ENCODE assay signal across 23 cellular contexts in the genomic region with DNA sequence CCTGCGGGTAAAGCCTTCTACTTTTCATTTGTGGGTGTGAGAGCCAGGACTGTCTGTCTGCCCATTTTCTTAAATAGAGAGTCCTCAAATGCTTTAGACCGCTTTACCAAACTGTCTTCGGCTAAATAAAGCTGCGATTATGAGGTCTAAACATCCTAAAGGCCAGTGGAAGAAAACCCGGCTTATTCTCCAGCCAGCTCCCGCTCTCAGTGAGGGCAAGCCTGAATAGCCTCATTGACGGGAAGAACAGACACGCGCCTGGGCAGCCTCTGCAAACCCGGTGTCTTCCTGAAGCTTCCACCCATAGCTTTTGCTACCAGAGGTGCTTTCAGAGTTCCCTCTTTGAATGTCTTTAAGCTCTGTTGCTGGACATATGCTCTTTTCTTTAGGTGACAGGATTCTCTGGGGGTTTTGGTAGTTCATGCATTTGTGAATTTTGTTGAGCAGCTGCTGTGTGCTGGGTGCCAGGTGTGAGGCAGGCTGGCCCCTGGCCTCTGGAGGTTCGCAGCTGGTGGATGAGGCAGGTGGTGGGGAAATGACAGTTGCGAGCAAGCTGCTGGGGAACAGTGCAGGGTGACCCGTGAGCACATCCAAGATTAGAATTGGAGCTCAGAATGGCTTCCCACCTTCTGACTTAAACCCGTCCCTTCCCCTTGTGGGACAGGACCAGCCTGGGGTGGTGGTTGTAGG. TPM values are rescaled to one million over a fixed set of nuclear protein-coding genes. Genes with fewer than 3 reads are reported as not detected.
DNase-seq lines count a peak whose midpoint lies in the region; ATAC-seq and TF ChIP-seq lines count a peak whose summit lies in the region.
"Had no signal": no experiment of that assay in that cellular context is flagged by ENCODE, and none has a peak within 500 bp of the region (broad histone marks: within the 10 kb centered on the region; RNA-seq: fewer than 3 reads in every experiment).

No MANE protein-coding gene starts in this region.

- no peak for TF ChIP-seq CTCF in tibial nerve (IDR thresholded peaks at IDR 0.05)

- H3K36me3 ChIP-seq in tibial nerve (peaks cover 0 to 56% (median 4%) of the 10 kb centered on the region in 3 donors), MG63 (no peaks in the 10 kb centered on the region)
- H3K36me3 ChIP-seq: cardiac muscle cell had no signal

- H3K4me1 ChIP-seq in tibial nerve, result peaks cover 0 to 18% (median 2%) of the 10 kb centered on the region in 4 donors
- H3K4me1 ChIP-seq: Peyer's patch had no signal

- no peaks in the 10 kb centered on the region for H3K27me3 ChIP-seq in tibial nerve
- H3K27me3 ChIP-seq in MG63, result no peaks in the 10 kb centered on the region
- H3K27me3 ChIP-seq: cardiac muscle cell, hepatocyte, Peyer's patch had no signal

- DNase-seq in Right ventricle myocardium inferior (ENCODE audit: missing footprints) (no peak), Right ventricle myocardium superior (no peak), SHP77 treated with DMSO at 0.1 percent for 48 hours (lab: John Stamatoyannopoulos, UW) (peak; percentile 93), midbrain (lab: John Stamatoyannopoulos, UW) (peak; percentile 35), tibial nerve (ENCODE audit: low spot score in 2 of 2) (no peak), MG63 (no peak)
- DNase-seq: activated B cell treated with CpG ODN at 0.5 μM for 24 hours; activated CD8-positive, alpha-beta T cell treated with anti-CD3 and anti-CD28 coated beads, Interleukin-2, amount 10 ng/mL, durations not matched to agents 7 days and 5 days; activated naive CD4-positive, alpha-beta T cell treated with anti-CD3 and anti-CD28 coated beads, Interleukin-2, amount 10 ng/mL, durations not matched to agents 7 days and 5 days; activated T-cell treated with anti-CD3 and anti-CD28 coated beads, Interleukin-2, amount 50 U/mL, for 48 hours; islet precursor cell; NCI-H1417; NCI-H2227 treated with DMSO at 0.1 percent for 48 hours; Peyer's patch; stimulated activated CD4-positive, alpha-beta T cell treated with anti-CD3 and anti-CD28 coated beads, Interleukin-2, amount 100 ng/mL, for 48 hours; stimulated activated naive CD4-positive, alpha-beta T cell treated with Interleukin-2 at 50 U/mL for 16 hours; trophoblast cell had no signal

- ATAC-seq in Right ventricle myocardium inferior (peak; percentile 6), Right ventricle myocardium superior (ENCODE audit: poor library complexity) (no peak), GM18867 (IDR thresholded peaks at IDR 0.05; ENCODE audit: unreplicated experiment) (no peak), GM18868 (IDR thresholded peaks at IDR 0.05; ENCODE audit: unreplicated experiment) (no peak)
- ATAC-seq: activated CD8-positive, alpha-beta T cell treated with anti-CD3 and anti-CD28 coated beads, Interleukin-2, amount 10 ng/mL, durations not matched to agents 7 days and 5 days; HepG2 had no signal

- no peak for TF ChIP-seq EP300 in tibial nerve (IDR thresholded peaks at IDR 0.05)

- 62 to 74% methylated on average over 13 to 14 of the region's 14 CpGs for WGBS in tibial nerve, 2 donors

- no peak for TF ChIP-seq POLR2A in tibial nerve (IDR thresholded peaks at IDR 0.05)

- peaks cover 0 to 12% (median 2%) of the 10 kb centered on the region in 4 donors for H3K9me3 ChIP-seq in tibial nerve
- H3K9me3 ChIP-seq in MG63, result no peaks in the 10 kb centered on the region

- intact Hi-C loops in Right ventricle myocardium inferior (cut with DNase I) (no loop called here), Right ventricle myocardium superior (cut with DNase I) (no loop called here)

- no peak overlapping the region for H3K4me3 ChIP-seq in tibial nerve
- no peak overlapping the region for H3K4me3 ChIP-seq in MG63
- H3K4me3 ChIP-seq: cardiac muscle cell, hepatocyte, Peyer's patch, smooth muscle cell had no signal

- peak overlapping the region in 3 of 4 donors; percentile 13 to 72 (median 37) for H3K27ac ChIP-seq in tibial nerve
- H3K27ac ChIP-seq: cardiac muscle cell, hepatocyte, Peyer's patch had no signal

RNA-seq across cellular contexts. Expression of a gene that starts 44.6 kb away (rescaled TPM):
- total RNA-seq in Right ventricle myocardium inferior (38.1 TPM), Right ventricle myocardium superior (23.5 TPM), tibial nerve (100 to 1,000 TPM; 136 to 232 (median 207) TPM)
- total RNA-seq in MG63 (2014; rRNA removed; shearing (Covaris generic); ENCODE audit: low replicate concordance), result 1.6 TPM in 1 of 2 replicates, not detected in the other
- total RNA-seq: activated B cell treated with CpG ODN at 0.5 μM for 24 hours; activated CD8-positive, alpha-beta T cell treated with anti-CD3 and anti-CD28 coated beads, Interleukin-2, amount 10 ng/mL, durations not matched to agents 7 days and 5 days had no signal

Comparison
In these comparisons a context has a peak if more than half of its experiments do, and no peak if none do; other contexts are left out.
1. DNase-seq: peak in SHP77 treated with DMSO at 0.1 percent for 48 hours (single experiment) and midbrain (single experiment); none in Right ventricle myocardium inferior (single experiment), Right ventricle myocardium superior (single experiment), tibial nerve (0 of 2) and MG63 (single experiment).